In genomic region chr7:157832866-157833607, GRCh38 we compare ENCODE assay signal across 21 cellular contexts.
DNase-seq lines count a peak whose midpoint lies in the region; ATAC-seq, FAIRE-seq and TF ChIP-seq lines count a peak whose summit lies in the region.
"Had no signal": no experiment of that assay in that cellular context is flagged by ENCODE, and none has a peak within 500 bp of the region (broad histone marks: within the 10 kb centered on the region; RNA-seq: fewer than 3 reads in every experiment).

No MANE protein-coding gene starts in this region.

- intact Hi-C loops in upper lobe of right lung (cut with DNase I) (no loop called here), head of caudate nucleus (cut with DNase I) (no loop called here)

- no peak overlapping the region for H3K14ac ChIP-seq in neuronal stem cell (ENCODE audit: low read length)

- no peaks in the 10 kb centered on the region for H3K4me1 ChIP-seq in RWPE2 (ENCODE audit: insufficient read depth, poor library complexity, severe bottlenecking)
- H3K4me1 ChIP-seq in neuronal stem cell (ENCODE audit: control insufficient read depth in 2 of 2, insufficient read depth in 1 of 2, low read depth in 1 of 2, low read length in 2 of 2), result peaks cover 14 to 17% of the 10 kb centered on the region in 2 donors
- H3K4me1 ChIP-seq in upper lobe of right lung, result no peaks in the 10 kb centered on the region
- H3K4me1 ChIP-seq: BLaER1, HAP-1 had no signal

- DNase-seq in RWPE2 (ENCODE audit: low spot score) (peak; percentile 27), bronchial epithelial cell (ENCODE audit: low read depth) (no peak), neuronal stem cell (ENCODE audit: low spot score) (no peak), upper lobe of right lung (peak; percentile 29), head of caudate nucleus (no peak)
- DNase-seq: CD4-positive, alpha-beta T cell; CD8-positive, alpha-beta memory T cell; DMS 273 treated with DMSO at 0.1 percent for 48 hours; DMS79; EL; GDM1; HFFc6 had no signal

- peak overlapping the region; percentile 71 for H2BK15ac ChIP-seq in neuronal stem cell (ENCODE audit: low read length)

- no peak overlapping the region for H2BK5ac ChIP-seq in neuronal stem cell (ENCODE audit: low read length)

- no peak overlapping the region for H2AFZ ChIP-seq in neuronal stem cell (ENCODE audit: low read length)
- H2AFZ ChIP-seq: GM23338 had no signal

- no peak for TF ChIP-seq CTCF in RWPE2 (IDR thresholded peaks at IDR 0.05; ENCODE audit: poor library complexity, severe bottlenecking)
- TF ChIP-seq CTCF in bronchial epithelial cell (IDR thresholded peaks at IDR 0.05; ENCODE audit: insufficient read depth, low read length, severe bottlenecking), result no peak
- TF ChIP-seq CTCF in upper lobe of right lung (IDR thresholded peaks at IDR 0.05), result no peak

- no peak overlapping the region for H3K9ac ChIP-seq in neuronal stem cell (ENCODE audit: low read depth, low read length, poor library complexity)
- H3K9ac ChIP-seq: BLaER1 had no signal

- H2AK5ac ChIP-seq in neuronal stem cell (ENCODE audit: low read depth, low read length), result peak overlapping the region; percentile 18

- H3K4me2 ChIP-seq in neuronal stem cell (ENCODE audit: insufficient read depth, low read length, poor library complexity, severe bottlenecking), result no peak overlapping the region
- H3K4me2 ChIP-seq: BLaER1, GM23338 had no signal

- peak overlapping the region; percentile 23 for H3K18ac ChIP-seq in neuronal stem cell (ENCODE audit: low read length)

- H2BK12ac ChIP-seq in neuronal stem cell (ENCODE audit: low read length), result no peak overlapping the region

- H3K36me3 ChIP-seq in RWPE2 (ENCODE audit: low read depth) (no peaks in the 10 kb centered on the region), bronchial epithelial cell (ENCODE audit: control insufficient read depth, insufficient read depth, low read length) (no peaks in the 10 kb centered on the region), neuronal stem cell (replicated peaks in 1 of 2; ENCODE audit: control insufficient read depth in 2 of 2, insufficient read depth in 2 of 2, low read length in 2 of 2) (no peaks in the 10 kb centered on the region), upper lobe of right lung (no peaks in the 10 kb centered on the region)
- H3K36me3 ChIP-seq: BLaER1, HAP-1 had no signal

- whole genome bisulfite sequencing in neuronal stem cell (ENCODE audit: extremely low coverage in 2 of 2, insufficient read length in 2 of 2, insufficient replicate concordance in 1 of 2), 2 donors, result no CpG with 5 or more reads among the region's 35 CpGs

- H3K27ac ChIP-seq in RWPE2 (ENCODE audit: poor library complexity, severe bottlenecking), result no peak overlapping the region
- no peak overlapping the region for H3K27ac ChIP-seq in neuronal stem cell (replicated peaks; ENCODE audit: low read length)
- no peak overlapping the region for H3K27ac ChIP-seq in upper lobe of right lung
- H3K27ac ChIP-seq: BLaER1, C4-2B had no signal

- no peak for ATAC-seq in RWPE2 (ENCODE audit: low read depth)
- ATAC-seq in upper lobe of right lung, result no peak
- ATAC-seq in HG02885 (IDR thresholded peaks at IDR 0.05; ENCODE audit: poor library complexity, unreplicated experiment), result no peak
- no peak for ATAC-seq in GM18519 (IDR thresholded peaks at IDR 0.05; ENCODE audit: low FRiP score, unreplicated experiment)
- ATAC-seq: GM12878, GM23338 had no signal

- peak; percentile 85 for FAIRE-seq in bronchial epithelial cell (lab: Jason Lieb, UNC)
- FAIRE-seq: D721Med, GM12878, H54 had no signal

- H3K4me3 ChIP-seq in RWPE2 (ENCODE audit: severe bottlenecking), result no peak overlapping the region
- H3K4me3 ChIP-seq in bronchial epithelial cell (ENCODE audit: low read depth, low read length), result no peak overlapping the region
- no peak overlapping the region for H3K4me3 ChIP-seq in neuronal stem cell (ENCODE audit: low read length in 2 of 2)
- no peak overlapping the region for H3K4me3 ChIP-seq in upper lobe of right lung
- H3K4me3 ChIP-seq: BLaER1, GM12878, GM23338, HAP-1 had no signal

- no peak overlapping the region for H2BK120ac ChIP-seq in neuronal stem cell (ENCODE audit: low read depth, low read length)

- H3K23ac ChIP-seq in neuronal stem cell (ENCODE audit: low read depth, low read length, poor library complexity), result no peak overlapping the region

- H3K9me3 ChIP-seq in RWPE2 (ENCODE audit: severe bottlenecking), result peaks cover 3% of the 10 kb centered on the region
- no peaks in the 10 kb centered on the region for H3K9me3 ChIP-seq in neuronal stem cell (replicated peaks in 1 of 2; ENCODE audit: control insufficient read depth in 2 of 2, insufficient read depth in 1 of 2, low read depth in 1 of 2, low read length in 2 of 2)
- H3K9me3 ChIP-seq in upper lobe of right lung, result no peaks in the 10 kb centered on the region
- H3K9me3 ChIP-seq: BLaER1, HAP-1 had no signal

- no peaks in the 10 kb centered on the region for H3K79me1 ChIP-seq in neuronal stem cell (ENCODE audit: low read depth, low read length)

- H3K4ac ChIP-seq in neuronal stem cell (ENCODE audit: low read length), result no peak overlapping the region

- peak overlapping the region; percentile 53 for H4K8ac ChIP-seq in neuronal stem cell (ENCODE audit: low read depth, low read length)

- H4K91ac ChIP-seq in neuronal stem cell (ENCODE audit: low read depth, low read length, poor library complexity), result no peak overlapping the region

- H3K27me3 ChIP-seq in RWPE2 (ENCODE audit: insufficient read depth, poor library complexity, severe bottlenecking), result no peaks in the 10 kb centered on the region
- H3K27me3 ChIP-seq in bronchial epithelial cell (ENCODE audit: control insufficient read depth, insufficient read depth, low read length), result no peaks in the 10 kb centered on the region
- H3K27me3 ChIP-seq in neuronal stem cell (ENCODE audit: control insufficient read depth in 3 of 3, insufficient read depth in 3 of 3, low read depth in 1 of 3, low read length in 3 of 3), result no peaks in the 10 kb centered on the region
- H3K27me3 ChIP-seq in upper lobe of right lung, result peaks cover 5% of the 10 kb centered on the region
- H3K27me3 ChIP-seq: BLaER1 had no signal

Comparison
In these comparisons a context has a peak if more than half of its experiments do, and no peak if none do; other contexts are left out.
1. DNase-seq: peak in RWPE2 (single experiment) and upper lobe of right lung (single experiment); none in bronchial epithelial cell (single experiment), neuronal stem cell (single experiment) and head of caudate nucleus (0 of 42).